1 cellular context compared by ENCODE assay signal in the genomic region with DNA sequence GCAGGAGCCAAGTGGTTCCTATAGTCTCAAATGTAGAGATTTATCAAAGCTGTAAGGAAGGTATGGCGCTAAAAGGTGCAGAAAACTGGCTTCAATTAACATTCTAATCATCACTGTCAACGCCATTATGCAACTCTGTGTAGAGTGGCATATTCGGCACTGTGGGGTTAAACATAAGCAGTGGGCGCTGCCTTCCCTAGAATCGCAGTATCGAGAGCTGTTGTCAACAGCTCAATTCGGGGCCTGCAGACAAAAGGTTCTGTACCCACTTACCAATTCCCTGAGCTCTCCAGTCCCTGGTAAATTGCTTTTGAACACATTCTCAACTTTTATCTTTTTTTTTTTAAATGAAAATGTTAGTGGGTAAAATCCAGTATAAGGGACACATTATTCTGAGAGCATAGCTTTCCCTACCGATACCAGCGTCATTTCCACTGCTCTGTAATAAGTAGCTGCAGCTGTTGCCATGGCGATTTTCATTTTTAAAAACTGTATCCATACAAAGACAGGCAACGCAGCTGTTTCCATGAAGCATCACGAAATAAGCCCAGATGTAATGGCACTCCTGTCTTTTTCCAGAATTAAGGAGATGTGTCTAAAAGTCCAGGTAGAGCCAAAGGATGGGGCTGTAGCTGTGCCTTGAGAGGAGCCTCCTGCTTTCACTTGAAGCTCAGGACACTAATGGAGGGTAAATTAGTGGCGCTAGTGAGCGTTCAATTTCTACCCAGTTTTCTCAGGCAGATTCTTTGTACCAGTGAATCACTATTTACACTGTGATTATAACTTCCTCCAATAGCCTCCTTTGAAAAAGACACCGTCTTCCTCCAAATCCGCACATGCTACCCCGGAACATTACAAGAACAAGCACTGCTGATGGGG.
TF ChIP-seq lines count a peak whose summit lies in the region.

No MANE protein-coding gene starts in this region.

TF ChIP-seq in K562, 482 proteins besides CTCF, POLR2A, EP300 and RAD21:
- TF ChIP-seq, protein P1, sequence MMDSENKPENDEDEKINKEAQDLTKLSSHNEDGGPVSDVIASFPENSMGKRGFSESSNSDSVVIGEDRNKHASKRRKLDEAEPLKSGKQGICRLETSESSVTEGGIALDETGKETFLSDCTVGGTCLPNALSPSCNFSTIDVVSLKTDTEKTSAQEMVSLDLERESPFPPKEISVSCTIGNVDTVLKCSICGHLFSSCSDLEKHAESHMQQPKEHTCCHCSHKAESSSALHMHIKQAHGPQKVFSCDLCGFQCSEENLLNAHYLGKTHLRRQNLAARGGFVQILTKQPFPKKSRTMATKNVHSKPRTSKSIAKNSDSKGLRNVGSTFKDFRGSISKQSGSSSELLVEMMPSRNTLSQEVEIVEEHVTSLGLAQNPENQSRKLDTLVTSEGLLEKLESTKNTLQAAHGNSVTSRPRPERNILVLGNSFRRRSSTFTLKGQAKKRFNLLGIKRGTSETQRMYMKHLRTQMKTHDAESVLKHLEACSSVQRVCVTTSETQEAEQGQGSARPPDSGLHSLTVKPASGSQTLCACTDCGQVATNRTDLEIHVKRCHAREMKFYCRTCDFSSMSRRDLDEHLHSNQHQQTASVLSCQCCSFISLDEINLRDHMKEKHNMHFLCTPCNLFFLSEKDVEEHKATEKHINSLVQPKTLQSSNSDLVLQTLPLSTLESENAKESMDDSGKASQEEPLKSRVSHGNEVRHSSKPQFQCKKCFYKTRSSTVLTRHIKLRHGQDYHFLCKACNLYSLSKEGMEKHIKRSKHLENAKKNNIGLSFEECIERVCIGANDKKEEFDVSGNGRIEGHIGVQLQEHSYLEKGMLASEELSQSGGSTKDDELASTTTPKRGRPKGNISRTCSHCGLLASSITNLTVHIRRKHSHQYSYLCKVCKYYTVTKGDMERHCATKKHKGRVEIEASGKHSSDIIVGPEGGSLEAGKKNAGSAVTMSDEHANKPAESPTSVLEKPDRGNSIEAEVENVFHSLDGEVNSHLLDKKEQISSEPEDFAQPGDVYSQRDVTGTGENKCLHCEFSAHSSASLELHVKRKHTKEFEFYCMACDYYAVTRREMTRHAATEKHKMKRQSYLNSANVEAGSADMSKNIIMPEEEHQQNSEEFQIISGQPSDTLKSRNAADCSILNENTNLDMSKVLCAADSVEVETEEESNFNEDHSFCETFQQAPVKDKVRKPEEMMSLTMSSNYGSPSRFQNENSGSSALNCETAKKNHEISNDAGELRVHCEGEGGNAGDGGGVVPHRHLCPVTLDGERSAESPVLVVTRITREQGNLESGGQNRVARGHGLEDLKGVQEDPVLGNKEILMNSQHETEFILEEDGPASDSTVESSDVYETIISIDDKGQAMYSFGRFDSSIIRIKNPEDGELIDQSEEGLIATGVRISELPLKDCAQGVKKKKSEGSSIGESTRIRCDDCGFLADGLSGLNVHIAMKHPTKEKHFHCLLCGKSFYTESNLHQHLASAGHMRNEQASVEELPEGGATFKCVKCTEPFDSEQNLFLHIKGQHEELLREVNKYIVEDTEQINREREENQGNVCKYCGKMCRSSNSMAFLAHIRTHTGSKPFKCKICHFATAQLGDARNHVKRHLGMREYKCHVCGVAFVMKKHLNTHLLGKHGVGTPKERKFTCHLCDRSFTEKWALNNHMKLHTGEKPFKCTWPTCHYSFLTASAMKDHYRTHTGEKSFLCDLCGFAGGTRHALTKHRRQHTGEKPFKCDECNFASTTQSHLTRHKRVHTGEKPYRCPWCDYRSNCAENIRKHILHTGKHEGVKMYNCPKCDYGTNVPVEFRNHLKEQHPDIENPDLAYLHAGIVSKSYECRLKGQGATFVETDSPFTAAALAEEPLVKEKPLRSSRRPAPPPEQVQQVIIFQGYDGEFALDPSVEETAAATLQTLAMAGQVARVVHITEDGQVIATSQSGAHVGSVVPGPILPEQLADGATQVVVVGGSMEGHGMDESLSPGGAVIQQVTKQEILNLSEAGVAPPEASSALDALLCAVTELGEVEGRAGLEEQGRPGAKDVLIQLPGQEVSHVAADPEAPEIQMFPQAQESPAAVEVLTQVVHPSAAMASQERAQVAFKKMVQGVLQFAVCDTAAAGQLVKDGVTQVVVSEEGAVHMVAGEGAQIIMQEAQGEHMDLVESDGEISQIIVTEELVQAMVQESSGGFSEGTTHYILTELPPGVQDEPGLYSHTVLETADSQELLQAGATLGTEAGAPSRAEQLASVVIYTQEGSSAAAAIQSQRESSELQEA (IDR thresholded peaks at IDR 0.05; ENCODE audit: low read depth): no peak
- peak; percentile 56 for TF ChIP-seq RFX1 (IDR thresholded peaks at IDR 0.05)
